ENCODE assay signal across 10 cellular contexts in the genomic region with DNA sequence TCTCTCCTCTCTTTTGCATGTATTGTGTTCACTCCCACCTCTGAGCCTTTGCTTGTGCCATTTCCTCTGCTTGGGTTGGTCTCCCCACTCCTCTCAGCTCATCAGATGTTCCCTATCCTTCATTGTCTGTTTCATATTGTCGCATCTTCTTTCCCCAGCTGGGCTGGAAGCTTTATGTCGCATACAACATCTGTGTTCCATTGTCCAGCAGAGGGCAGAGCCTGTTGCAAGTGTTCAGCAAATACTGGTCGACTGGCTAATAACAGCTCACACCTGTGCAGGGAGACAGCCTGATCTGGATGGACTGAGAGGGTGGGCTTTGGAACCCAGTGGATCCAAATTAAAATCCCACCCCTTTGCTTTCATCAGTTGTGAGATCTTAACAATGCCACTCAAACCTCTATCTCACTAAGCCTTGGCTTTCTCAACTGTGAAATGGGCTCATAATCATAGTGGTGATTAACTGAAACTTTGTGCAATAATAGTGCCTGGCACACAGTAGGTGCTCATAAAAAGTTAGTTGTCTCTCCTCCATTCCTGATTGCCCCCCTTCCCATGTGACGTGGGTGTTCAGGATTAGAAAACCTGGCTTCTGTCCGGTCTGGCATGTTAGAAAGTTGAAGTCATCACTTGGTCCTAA.
DNase-seq lines count a peak whose midpoint lies in the region; ATAC-seq and TF ChIP-seq lines count a peak whose summit lies in the region.
"Had no signal": no experiment of that assay in that cellular context is flagged by ENCODE, and none has a peak within 500 bp of the region (broad histone marks: within the 10 kb centered on the region; RNA-seq: fewer than 3 reads in every experiment).

No MANE protein-coding gene starts in this region.

- H3K4me1 Mint-ChIP-seq in activated naive CD8-positive, alpha-beta T cell (ENCODE audit: low read depth): peaks cover 74% of the 10 kb centered on the region
- peaks cover 75% of the 10 kb centered on the region for H3K4me1 Mint-ChIP-seq in activated naive CD8-positive, alpha-beta T cell treated with anti-CD3 and anti-CD28 coated beads, Interleukin-2, amount 50 U/mL, for 24 hours

- H3K4me3 ChIP-seq in fibroblast of pulmonary artery (replicated peaks; ENCODE audit: low read depth, low read length) (no peak overlapping the region), thoracic aorta (no peak overlapping the region)

- ATAC-seq in activated naive CD8-positive, alpha-beta T cell treated with anti-CD3 and anti-CD28 coated beads, Interleukin-2, amount 50 U/mL, for 24 hours: no peak
- ATAC-seq in thoracic aorta (ENCODE audit: insufficient number of reproducible peaks, low FRiP score, low read depth): no peak

- H3K27ac Mint-ChIP-seq in activated naive CD8-positive, alpha-beta T cell: peak overlapping the region; percentile 67
- H3K27ac Mint-ChIP-seq in activated naive CD8-positive, alpha-beta T cell treated with anti-CD3 and anti-CD28 coated beads, Interleukin-2, amount 50 U/mL, for 24 hours: no peak overlapping the region

- H3K36me3 ChIP-seq in thoracic aorta: no peaks in the 10 kb centered on the region

- H3K36me3 Mint-ChIP-seq in activated naive CD8-positive, alpha-beta T cell: peaks cover 31% of the 10 kb centered on the region
- H3K36me3 Mint-ChIP-seq in activated naive CD8-positive, alpha-beta T cell treated with anti-CD3 and anti-CD28 coated beads, Interleukin-2, amount 50 U/mL, for 24 hours (ENCODE audit: low read depth): peaks cover 48% of the 10 kb centered on the region

- peak; percentile 57 for TF ChIP-seq CTCF in fibroblast of pulmonary artery (IDR thresholded peaks at IDR 0.05; ENCODE audit: low read length, missing control alignments)
- TF ChIP-seq CTCF in thoracic aorta (IDR thresholded peaks at IDR 0.05): peak; percentile 12

- no peak for DNase-seq in activated naive CD8-positive, alpha-beta T cell treated with anti-CD3 and anti-CD28 coated beads, Interleukin-2, amount 50 U/mL, for 24 hours
- DNase-seq in OCI-M1 (lab: John Stamatoyannopoulos, UW) (peak; percentile 20), fibroblast of pulmonary artery (ENCODE audit: low read depth) (peak; percentile 56), thoracic aorta (ENCODE audit: low spot score) (no peak), NCI-H2029 (lab: John Stamatoyannopoulos, UW) (no peak), superior temporal gyrus (ENCODE audit: extremely low spot score) (no peak)
- DNase-seq in stimulated activated naive CD4-positive, alpha-beta T cell treated with Interleukin-2 at 50 U/mL for 16 hours (lab: John Stamatoyannopoulos, UW): no peak
- DNase-seq: hypothalamus, Right ventricle myocardium superior had no signal

- no peaks in the 10 kb centered on the region for H3K27me3 ChIP-seq in thoracic aorta (replicated peaks; ENCODE audit: insufficient read depth)

- H3K27ac ChIP-seq in thoracic aorta: peak overlapping the region; percentile 84 to 96

- no peaks in the 10 kb centered on the region for H3K27me3 Mint-ChIP-seq in activated naive CD8-positive, alpha-beta T cell
- H3K27me3 Mint-ChIP-seq in activated naive CD8-positive, alpha-beta T cell treated with anti-CD3 and anti-CD28 coated beads, Interleukin-2, amount 50 U/mL, for 24 hours: no peaks in the 10 kb centered on the region

- H3K4me3 Mint-ChIP-seq in activated naive CD8-positive, alpha-beta T cell: peak overlapping the region; percentile 51
- no peak overlapping the region for H3K4me3 Mint-ChIP-seq in activated naive CD8-positive, alpha-beta T cell treated with anti-CD3 and anti-CD28 coated beads, Interleukin-2, amount 50 U/mL, for 24 hours

- H3K4me1 ChIP-seq in thoracic aorta (ENCODE audit: control insufficient read depth in 1 of 2, low read depth in 2 of 2): peaks cover 34 to 62% of the 10 kb centered on the region in 2 donors

- H3K9me3 ChIP-seq in thoracic aorta: no peaks in the 10 kb centered on the region

- peaks cover 12% of the 10 kb centered on the region for H3K9me3 Mint-ChIP-seq in activated naive CD8-positive, alpha-beta T cell (ENCODE audit: low read depth)
- peaks cover 3% of the 10 kb centered on the region for H3K9me3 Mint-ChIP-seq in activated naive CD8-positive, alpha-beta T cell treated with anti-CD3 and anti-CD28 coated beads, Interleukin-2, amount 50 U/mL, for 24 hours

Comparison
In these comparisons a context has a peak if more than half of its experiments do, and no peak if none do; other contexts are left out.
1. DNase-seq: peak in OCI-M1 (single experiment) and fibroblast of pulmonary artery (single experiment); none in activated naive CD8-positive, alpha-beta T cell treated with anti-CD3 and anti-CD28 coated beads, Interleukin-2, amount 50 U/mL, for 24 hours (single experiment), thoracic aorta (single experiment), NCI-H2029 (single experiment), superior temporal gyrus (single experiment) and stimulated activated naive CD4-positive, alpha-beta T cell treated with Interleukin-2 at 50 U/mL for 16 hours (single experiment).